In the genomic region with DNA sequence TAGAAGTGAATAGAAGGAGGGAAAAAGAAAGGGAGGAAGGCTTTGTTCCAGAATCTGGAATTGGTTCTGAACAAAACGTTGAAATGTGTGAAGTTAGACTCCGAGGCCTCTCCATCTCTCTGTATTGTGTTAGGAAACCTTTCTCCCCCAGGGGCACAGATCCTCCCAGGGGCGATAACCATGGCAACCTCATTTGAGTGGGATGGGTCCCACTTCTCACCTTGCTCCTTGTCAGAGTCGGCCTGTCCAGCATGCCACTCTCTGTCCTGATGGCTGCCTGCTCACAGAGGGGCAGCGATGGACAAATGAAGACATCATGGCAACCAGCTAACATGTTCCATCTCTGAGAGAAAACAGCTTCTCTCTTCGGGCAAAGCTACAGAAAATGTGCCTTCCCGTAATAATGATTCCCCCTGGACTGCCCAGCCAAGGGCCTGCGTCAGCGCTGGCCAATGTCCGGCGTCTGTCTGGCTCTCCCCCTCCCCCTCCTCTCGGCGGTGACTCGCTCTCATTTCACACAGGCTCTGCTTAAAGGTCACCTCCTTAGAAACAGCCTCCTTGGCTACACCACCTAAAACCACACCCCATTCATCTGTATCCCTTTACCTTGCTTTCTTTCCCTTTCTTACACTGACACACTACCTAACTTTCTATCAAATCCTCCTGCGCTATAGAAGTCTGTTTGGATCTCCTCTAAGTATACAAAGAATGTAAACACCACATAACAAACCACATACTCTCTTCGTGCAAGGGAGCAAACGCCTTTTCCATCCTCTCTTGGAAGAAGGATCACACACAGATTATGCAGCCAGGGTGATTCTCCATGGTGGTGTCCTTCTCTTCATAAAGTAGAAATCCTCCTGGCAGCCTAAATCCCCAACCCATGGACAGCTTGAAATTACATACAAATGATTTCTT, we compare ENCODE assay signal across 10 cellular contexts. TPM values are rescaled to one million over a fixed set of nuclear protein-coding genes. Genes with fewer than 3 reads are reported as not detected.
DNase-seq lines count a peak whose midpoint lies in the region; ATAC-seq, FAIRE-seq and TF ChIP-seq lines count a peak whose summit lies in the region.
"Had no signal": no experiment of that assay in that cellular context is flagged by ENCODE, and none has a peak within 500 bp of the region (broad histone marks: within the 10 kb centered on the region; RNA-seq: fewer than 3 reads in every experiment).

No MANE protein-coding gene starts in this region.

- POLR2A ChIA-PET in A549 (lab: Yijun Ruan, JAX): no interaction called here

- peak overlapping the region in 4 of 6 donors; percentile 62 to 98 (median 91) for H3K27ac Mint-ChIP-seq in naive B cell
- H3K27ac Mint-ChIP-seq: activated naive CD8-positive, alpha-beta T cell had no signal

- CTCF ChIA-PET in A549 (lab: Yijun Ruan, JAX): interaction anchor here (1.4 to 1.6 kb wide), 2 partner anchors 11 to 95 kb away, joined by 3 to 4 read pairs; no protein-coding TSS in a partner anchor

- peak overlapping the region; percentile 20; the same call in 2 of the 3 replicates for H3K4me3 ChIP-seq in A549
- H3K4me3 ChIP-seq: skin epidermis had no signal

- peak; percentile 19 to 33 for DNase-seq in A549 (ENCODE audit: low read depth in 1 of 2, low spot score in 1 of 2)
- peak; percentile 71 for DNase-seq in M059J (ENCODE audit: low read depth)
- no peak for DNase-seq in naive B cell
- no peak for DNase-seq in NCI-H446 treated with DMSO at 0.1 percent for 48 hours (lab: John Stamatoyannopoulos, UW)
- DNase-seq in AML-193 (lab: John Stamatoyannopoulos, UW): no peak
- DNase-seq in NCI-H2081 (lab: John Stamatoyannopoulos, UW): no peak

- H3K4me1 Mint-ChIP-seq in naive B cell: peaks cover 28 to 45% (median 35%) of the 10 kb centered on the region in 3 donors

- no peak for TF ChIP-seq POLR2A in A549 (IDR thresholded peaks at IDR 0.05; ENCODE audit: low read length)

- no peaks in the 10 kb centered on the region for H3K9me3 ChIP-seq in A549

- H3K4me3 Mint-ChIP-seq in naive B cell: peak overlapping the region in 4 of 8 donors; percentile 51 to 78 (median 70)
- H3K4me3 Mint-ChIP-seq: activated naive CD8-positive, alpha-beta T cell had no signal

- WGBS in A549 (ENCODE audit: missing lambda C conversion rate): 28% methylated on average over 17 of the region's 17 CpGs

- TF ChIP-seq CTCF in A549 (IDR thresholded peaks at IDR 0.05): no peak

- no peak for FAIRE-seq in A549 (lab: Jason Lieb, UNC)

- TF ChIP-seq EP300 in A549 (IDR thresholded peaks at IDR 0.05): no peak

- H3K36me3 Mint-ChIP-seq in naive B cell: peaks cover 0 to under 1% of the 10 kb centered on the region in 2 donors

- no peak for TF ChIP-seq RAD21 in A549 (conservative IDR thresholded peaks at IDR 0.05 in 1 of 2, IDR thresholded peaks at IDR 0.05 in 1 of 2)

- H3K27ac ChIP-seq in A549: peak overlapping the region; percentile 64 to 77

- H3K9me3 Mint-ChIP-seq in naive B cell: peaks cover 0 to 2% (median 0%) of the 10 kb centered on the region in 7 donors

- H3K4me2 ChIP-seq in A549: peak overlapping the region; percentile 57

- H3K27me3 Mint-ChIP-seq in naive B cell: no peaks in the 10 kb centered on the region
- H3K27me3 Mint-ChIP-seq: activated naive CD8-positive, alpha-beta T cell had no signal

- ATAC-seq in A549 (peak; percentile 91 to 94), esophagus mucosa (peak; percentile 43), naive B cell (ENCODE audit: low read depth in 2 of 2) (no peak), HG03095 (IDR thresholded peaks at IDR 0.05; ENCODE audit: unreplicated experiment) (no peak)

- peaks cover 12% of the 10 kb centered on the region for H3K4me1 ChIP-seq in A549

TF ChIP-seq in A549, 52 proteins besides CTCF, POLR2A, EP300 and RAD21:
- TF ChIP-seq, protein P1, sequence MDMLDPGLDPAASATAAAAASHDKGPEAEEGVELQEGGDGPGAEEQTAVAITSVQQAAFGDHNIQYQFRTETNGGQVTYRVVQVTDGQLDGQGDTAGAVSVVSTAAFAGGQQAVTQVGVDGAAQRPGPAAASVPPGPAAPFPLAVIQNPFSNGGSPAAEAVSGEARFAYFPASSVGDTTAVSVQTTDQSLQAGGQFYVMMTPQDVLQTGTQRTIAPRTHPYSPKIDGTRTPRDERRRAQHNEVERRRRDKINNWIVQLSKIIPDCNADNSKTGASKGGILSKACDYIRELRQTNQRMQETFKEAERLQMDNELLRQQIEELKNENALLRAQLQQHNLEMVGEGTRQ (IDR thresholded peaks at IDR 0.05): no peak
- TF ChIP-seq FOSL2 (IDR thresholded peaks at IDR 0.05) (no peak), FOSL2 (CRISPR knock-in tag; IDR thresholded peaks at IDR 0.05) (0 out of 2 replicates have a peak, but pooled peaks have one; percentile 22)
TF ChIP-seq in A549: peak in this region for 1.

RNA-seq across cellular contexts. Expression of gene TTC39C, which starts 32.1 kb away (rescaled TPM):
- 18.4 and 19.2 TPM in 2 replicates for polyA plus RNA-seq in A549 (2011; rRNA removed)
- 4.1 and 5.0 TPM in 2 replicates for polyA plus RNA-seq in A549 (2012; cell fraction: cytosol; rRNA removed)
- 4.7 and 6.2 TPM in 2 replicates for polyA plus RNA-seq in A549 (2012; cell fraction: nucleus; rRNA removed)
- polyA plus RNA-seq in A549 (2017; fragmentation: RNase III; extraction: RNeasy Plus Mini Kit Qiagen cat#74134 plus additional on column Dnase treatment): 7.3 to 8.7 TPM (median 8.7 TPM) in 3 replicates
- polyA minus RNA-seq in A549 (2011; rRNA and poly(A)+ RNA removed): 14.5 and 14.9 TPM in 2 replicates
- 19.6 and 29.2 TPM in 2 replicates for total RNA-seq in M059J (2014; rRNA removed; shearing (Covaris generic))
- total RNA-seq in esophagus mucosa: 24.6 TPM
- polyA plus RNA-seq in naive B cell (ENCODE audit: low read depth in 6 of 6): 10 to 100 TPM; 20.4 to 34.5 (median 24.3) TPM

Comparison
In these comparisons a context has a peak if more than half of its experiments do, and no peak if none do; other contexts are left out.
1. ATAC-seq: peak in A549 (2 of 2) and esophagus mucosa (single experiment); none in naive B cell (0 of 2) and HG03095 (single experiment).
2. DNase-seq: peak in A549 (2 of 2) and M059J (single experiment); none in naive B cell (single experiment), NCI-H446 treated with DMSO at 0.1 percent for 48 hours (single experiment), AML-193 (0 of 2) and NCI-H2081 (0 of 2).